1 cellular context compared by ENCODE assay signal in the genomic region with DNA sequence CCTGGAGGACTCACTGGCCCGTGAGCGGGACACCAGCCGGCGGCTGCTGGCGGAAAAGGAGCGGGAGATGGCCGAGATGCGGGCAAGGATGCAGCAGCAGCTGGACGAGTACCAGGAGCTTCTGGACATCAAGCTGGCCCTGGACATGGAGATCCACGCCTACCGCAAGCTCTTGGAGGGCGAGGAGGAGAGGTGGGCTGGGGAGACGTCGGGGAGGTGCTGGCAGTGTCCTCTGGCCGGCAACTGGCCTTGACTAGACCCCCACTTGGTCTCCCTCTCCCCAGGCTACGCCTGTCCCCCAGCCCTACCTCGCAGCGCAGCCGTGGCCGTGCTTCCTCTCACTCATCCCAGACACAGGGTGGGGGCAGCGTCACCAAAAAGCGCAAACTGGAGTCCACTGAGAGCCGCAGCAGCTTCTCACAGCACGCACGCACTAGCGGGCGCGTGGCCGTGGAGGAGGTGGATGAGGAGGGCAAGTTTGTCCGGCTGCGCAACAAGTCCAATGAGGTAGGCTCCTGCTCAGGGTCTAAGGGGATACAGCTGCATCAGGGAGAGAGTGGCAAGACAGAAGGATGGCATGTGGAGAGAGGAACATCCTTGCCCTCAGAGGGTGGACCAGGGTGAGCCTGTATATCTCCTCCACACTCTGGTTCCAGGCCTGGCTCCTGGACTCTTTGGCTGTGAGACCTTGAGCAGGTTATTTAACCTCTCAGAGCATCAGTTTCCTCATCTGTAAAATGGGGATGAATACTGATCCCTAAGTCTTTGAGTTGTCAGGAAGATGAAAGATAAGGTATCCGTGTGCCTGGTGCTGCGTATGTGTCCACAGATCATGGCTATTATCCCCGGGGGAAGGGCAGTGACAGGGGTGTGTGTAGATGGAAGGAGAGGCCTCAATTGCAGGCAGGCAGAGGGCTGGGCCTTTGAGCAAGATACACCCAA.
TF ChIP-seq lines count a peak whose summit lies in the region.

No MANE protein-coding gene starts in this region.

TF ChIP-seq in HepG2, 621 proteins besides CTCF, POLR2A, EP300 and RAD21:
- TF ChIP-seq RBFOX2 (IDR thresholded peaks at IDR 0.05; ENCODE audit: low read depth, low read length) (0 out of 2 replicates have a peak, but pooled peaks have one; percentile 35), ZNF629 (CRISPR knock-in tag; conservative IDR thresholded peaks at IDR 0.05) (peak; percentile 76), AGO2 (optimal IDR thresholded peaks at IDR 0.05; ENCODE audit: low read depth, low read length) (peak; percentile 70), TEAD3 (CRISPR knock-in tag; optimal IDR thresholded peaks at IDR 0.05; ENCODE audit: borderline replicate concordance) (no peak)
TF ChIP-seq in HepG2: peak in this region for 3.
